36 cellular contexts compared by ENCODE assay signal in genomic region chr15:41714291-41714690, GRCh38.
"Had no signal": no experiment of that assay in that cellular context is flagged by ENCODE, and none has a peak within 500 bp of the region (broad histone marks: within the 10 kb centered on the region; RNA-seq: fewer than 3 reads in every experiment).

No MANE protein-coding gene starts in this region.

- DNase-seq: activated CD4-positive, alpha-beta memory T cell treated with anti-CD3 and anti-CD28 coated beads, Interleukin-2, amount 10 ng/mL, durations not matched to agents 7 days and 5 days; activated CD4-positive, alpha-beta T cell treated with anti-CD3 and anti-CD28 coated beads for 1 hour; activated CD4-positive, alpha-beta T cell treated with anti-CD3 and anti-CD28 coated beads for 48 hours; activated CD4-positive, CD25-positive, alpha-beta regulatory T cell; activated CD8-positive, alpha-beta memory T cell treated with anti-CD3 and anti-CD28 coated beads for 24 hours; activated CD8-positive, alpha-beta memory T cell treated with anti-CD3 and anti-CD28 coated beads, Interleukin-2, amount 10 ng/mL, durations not matched to agents 7 days and 5 days; activated CD8-positive, alpha-beta memory T cell treated with anti-CD3 and anti-CD28 coated beads, Interleukin-2, amount 50 U/mL, for 48 hours; activated effector memory CD4-positive, alpha-beta T cell treated with Interleukin-2 at 50 U/mL for 16 hours; activated naive CD4-positive, alpha-beta T cell treated with anti-CD3 and anti-CD28 coated beads, Interleukin-2, amount 10 ng/mL, durations not matched to agents 7 days and 5 days; activated naive CD8-positive, alpha-beta T cell treated with anti-CD3 and anti-CD28 coated beads, Interleukin-2, amount 50 U/mL, for 24 hours; activated T-cell treated with anti-CD3 and anti-CD28 coated beads, Interleukin-2, amount 50 U/mL, for 48 hours; anterior cingulate cortex; caudate nucleus; Kasumi-1; KG1; MM.1S; MV-4-11; NCI-H1092; NCI-H1436 treated with DMSO at 0.1 percent for 48 hours; NCI-H1694 treated with DMSO at 0.1 percent for 48 hours; NCI-H2029; NCI-H2171; NCI-H510A; NCI-H526; NCI-H748 treated with DMSO at 0.1 percent for 48 hours; NK-92 treated with Interleukin-12 subunit alpha and Interleukin-12 subunit beta, amount 100 ng/mL, for 24 hours; PC-3; SW 1271; T-helper 1 cell; T-helper 2 cell; T-helper 9 cell; WERI-Rb-1 had no signal

- ATAC-seq: activated CD8-positive, alpha-beta memory T cell treated with anti-CD3 and anti-CD28 coated beads, Interleukin-2, amount 10 ng/mL, durations not matched to agents 7 days and 5 days; activated naive CD8-positive, alpha-beta T cell treated with anti-CD3 and anti-CD28 coated beads, Interleukin-2, amount 50 U/mL, for 24 hours; PC-3; Right ventricle myocardium inferior had no signal

- H3K27ac ChIP-seq: RWPE1, WERI-Rb-1 had no signal

- FAIRE-seq: bronchial epithelial cell, RCC 7860 had no signal
